ENCODE assay signal across 9 cellular contexts in genomic region chr19:17579523-17580244, GRCh38. TPM values are rescaled to one million over a fixed set of nuclear protein-coding genes. Genes with fewer than 3 reads are reported as not detected.
DNase-seq lines count a peak whose midpoint lies in the region; ATAC-seq and TF ChIP-seq lines count a peak whose summit lies in the region.
"Had no signal": no experiment of that assay in that cellular context is flagged by ENCODE, and none has a peak within 500 bp of the region (broad histone marks: within the 10 kb centered on the region; RNA-seq: fewer than 3 reads in every experiment).

No MANE protein-coding gene starts in this region.

- no peak overlapping the region for H3K4me3 ChIP-seq in esophagus squamous epithelium

- intact Hi-C loops in esophagus squamous epithelium (cut with DNase I), result no loop called here

- no peak overlapping the region for H3K4me3 Mint-ChIP-seq in neural crest cell

- peak overlapping the region; percentile 1 to 68 (median 36) for H3K27ac ChIP-seq in esophagus squamous epithelium
- H3K27ac ChIP-seq: neutrophil had no signal

- DNase-seq in ELR (ENCODE audit: low read depth), result peak; percentile 70
- DNase-seq in HPDE6-E6E7 (ENCODE audit: extremely low spot score), result peak; percentile 84
- DNase-seq in SKM-1 (lab: John Stamatoyannopoulos, UW; ENCODE audit: unreplicated experiment), result peak; percentile 17
- DNase-seq in esophagus squamous epithelium (lab: John Stamatoyannopoulos, UW), result no peak
- DNase-seq in neural crest cell (ENCODE audit: low read depth, low spot score), result peak; percentile 55
- no peak for DNase-seq in DMS79 treated with DMSO at 0.1 percent for 48 hours (lab: John Stamatoyannopoulos, UW)
- DNase-seq in NCI-H524 treated with DMSO at 0.1 percent for 48 hours (lab: John Stamatoyannopoulos, UW), result no peak

- no peaks in the 10 kb centered on the region for H3K9me3 ChIP-seq in esophagus squamous epithelium
- H3K9me3 ChIP-seq: neutrophil had no signal

- peaks cover 8% of the 10 kb centered on the region for H3K4me1 Mint-ChIP-seq in neural crest cell

- no peak for TF ChIP-seq POLR2A in esophagus squamous epithelium (IDR thresholded peaks at IDR 0.05)

- H3K4me1 ChIP-seq in esophagus squamous epithelium, result peaks cover 0 to 32% (median 9%) of the 10 kb centered on the region in 3 donors

- TF ChIP-seq CTCF in esophagus squamous epithelium (IDR thresholded peaks at IDR 0.05), result no peak
- no peak for TF ChIP-seq CTCF in neural crest cell (conservative IDR thresholded peaks at IDR 0.05)

- H3K36me3 Mint-ChIP-seq in neural crest cell (ENCODE audit: low read depth), result peaks cover 12% of the 10 kb centered on the region

- peaks cover 14 to 83% (median 33%) of the 10 kb centered on the region in 3 donors for H3K36me3 ChIP-seq in esophagus squamous epithelium

- H3K9me3 Mint-ChIP-seq in neural crest cell, result no peaks in the 10 kb centered on the region

- no peaks in the 10 kb centered on the region for H3K27me3 ChIP-seq in esophagus squamous epithelium
- H3K27me3 ChIP-seq: neutrophil had no signal

- ATAC-seq in GM21529 (IDR thresholded peaks at IDR 0.05; ENCODE audit: unreplicated experiment), result no peak

- WGBS in esophagus squamous epithelium, 2 donors, result 36 to 46% methylated on average over 10 to 12 of the region's 20 CpGs

- H3K27me3 Mint-ChIP-seq in neural crest cell (ENCODE audit: low read depth), result no peaks in the 10 kb centered on the region

- no peak overlapping the region for H3K27ac Mint-ChIP-seq in neural crest cell (ENCODE audit: unreplicated experiment)

RNA-seq across cellular contexts. Expression of gene COLGALT1, which starts 24.2 kb away (rescaled TPM):
- total RNA-seq in esophagus squamous epithelium (10 to 100 TPM; 23.1 to 51.9 (median 35.6) TPM), neural crest cell (78.4 and 81.7 TPM in 2 replicates)

Comparison
In these comparisons a context has a peak if more than half of its experiments do, and no peak if none do; other contexts are left out.
1. DNase-seq: peak in ELR (single experiment), HPDE6-E6E7 (single experiment), SKM-1 (single experiment) and neural crest cell (single experiment); none in esophagus squamous epithelium (single experiment), DMS79 treated with DMSO at 0.1 percent for 48 hours (single experiment) and NCI-H524 treated with DMSO at 0.1 percent for 48 hours (single experiment).